ENCODE assay signal across 17 cellular contexts in genomic region chr2:109277414-109277813, GRCh38.
DNase-seq lines count a peak whose midpoint lies in the region; ATAC-seq, FAIRE-seq and TF ChIP-seq lines count a peak whose summit lies in the region.
"Had no signal": no experiment of that assay in that cellular context is flagged by ENCODE, and none has a peak within 500 bp of the region (broad histone marks: within the 10 kb centered on the region; RNA-seq: fewer than 3 reads in every experiment).

No MANE protein-coding gene starts in this region.

- ATAC-seq in left ventricle myocardium superior (no peak), heart right ventricle (no peak), K562 (peak; percentile 32; the same call in 2 of the 3 replicates), HG03521 (IDR thresholded peaks at IDR 0.05; ENCODE audit: unreplicated experiment) (no peak), HG03045 (IDR thresholded peaks at IDR 0.05; ENCODE audit: unreplicated experiment) (no peak)
- ATAC-seq: GM12878, GM23338, HepG2 had no signal

- no peak overlapping the region for H3K4me2 ChIP-seq in K562 (ENCODE audit: insufficient read depth, low read length)
- H3K4me2 ChIP-seq: GM23338 had no signal

- WGBS in heart right ventricle, 2 donors = 85 to 87% methylated on average over 12 of the region's 12 CpGs
- WGBS in K562 (ENCODE audit: insufficient coverage, low coverage, missing lambda C conversion rate) = 4% methylated on average over 12 of the region's 12 CpGs

- H3K9ac ChIP-seq in K562 (ENCODE audit: insufficient read depth in 1 of 2, low read depth in 2 of 2, low read length in 2 of 2) = no peak overlapping the region
- H3K9ac ChIP-seq: BLaER1 treated with 17β-estradiol and CSF1 and Interleukin-3, amounts not matched to agents 10 nM and 100 nM had no signal

- DNase-seq in left ventricle myocardium superior (peak; percentile 6), heart right ventricle (no peak), K562 (ENCODE audit: extremely low read depth in 1 of 4, low spot score in 3 of 4) (peak in 1 of 4 experiments; percentile 4), osteocyte (ENCODE audit: extremely low spot score, unreplicated experiment) (no peak), dorsolateral prefrontal cortex (no peak)
- DNase-seq: ACHN; CD4-positive, CD25-positive, alpha-beta regulatory T cell; DMS53; H7 had no signal

- H3K27ac Mint-ChIP-seq in osteocyte (ENCODE audit: unreplicated experiment) = peak overlapping the region; percentile 32
- H3K27ac Mint-ChIP-seq: GM23338 had no signal

- no peak overlapping the region for H3K4me3 ChIP-seq in heart right ventricle
- H3K4me3 ChIP-seq in K562 = no peak overlapping the region
- no peak overlapping the region for H3K4me3 ChIP-seq in dorsolateral prefrontal cortex
- H3K4me3 ChIP-seq: BLaER1 treated with 17β-estradiol and CSF1 and Interleukin-3, amounts not matched to agents 10 nM and 100 nM; GM12878; GM23338 had no signal

- in situ Hi-C loops in K562 (cut with MboI) = no loop called here

- no peak for FAIRE-seq in K562 (lab: Jason Lieb, UNC)
- FAIRE-seq: GM12878, GM18507, HepG2, HTR-8/SVneo had no signal

- TF ChIP-seq POLR2A in K562 (conservative IDR thresholded peaks at IDR 0.05) = no peak

- CTCF ChIA-PET in K562 (lab: Yijun Ruan, JAX; ENCODE audit: low intra/inter-chr PET ratio) = no interaction called here

- BruUV-seq in K562 (replicated peaks; lab: Mats Ljungman, UMichigan) = no TSS peak

- H3K36me3 ChIP-seq in heart right ventricle (no peaks in the 10 kb centered on the region), K562 (ENCODE audit: control insufficient read depth, insufficient read depth, low read length) (no peaks in the 10 kb centered on the region)

- H3K36me3 Mint-ChIP-seq in osteocyte (ENCODE audit: unreplicated experiment) = no peaks in the 10 kb centered on the region
- H3K36me3 Mint-ChIP-seq: CD4-positive, CD25-positive, alpha-beta regulatory T cell had no signal

- no peak for TF ChIP-seq EP300 in K562 (IDR thresholded peaks at IDR 0.05; ENCODE audit: low read length)

- TF ChIP-seq CTCF in heart right ventricle (IDR thresholded peaks at IDR 0.05) = no peak
- no peak for TF ChIP-seq CTCF in K562 (IDR thresholded peaks at IDR 0.05 in 2 of 3, conservative IDR thresholded peaks at IDR 0.05 in 1 of 3; ENCODE audit: insufficient read depth in 2 of 3, low read depth in 1 of 3, low read length in 3 of 3)
- no peak for TF ChIP-seq CTCF in osteocyte (IDR thresholded peaks at IDR 0.05)
- TF ChIP-seq CTCF in dorsolateral prefrontal cortex (IDR thresholded peaks at IDR 0.05 in 54 of 56, conservative IDR thresholded peaks at IDR 0.05 in 2 of 56; ENCODE audit: low read depth in 1 of 56, partially characterized antibody in 56 of 56) = no peak

- H3K27ac ChIP-seq in heart right ventricle = no peak overlapping the region
- no peak overlapping the region for H3K27ac ChIP-seq in K562 (ENCODE audit: extremely low read depth, low read depth, low read length)
- H3K27ac ChIP-seq in dorsolateral prefrontal cortex = no peak overlapping the region

- H4K20me1 ChIP-seq in K562 (replicated peaks; ENCODE audit: control insufficient read depth, insufficient read depth, low read length) = no peaks in the 10 kb centered on the region; the same call in 1 of the 2 replicates

- H3K4me1 ChIP-seq in heart right ventricle (peaks cover 0 to 23% (median 8%) of the 10 kb centered on the region in 9 donors), K562 (replicated peaks in 1 of 2; ENCODE audit: control insufficient read depth in 2 of 2, insufficient read depth in 2 of 2, low read length in 2 of 2) (peaks cover 0 to 12% of the 10 kb centered on the region in 2 experiments; a peak in 3 of 5 replicates)

- no peaks in the 10 kb centered on the region for H3K79me2 ChIP-seq in K562 (ENCODE audit: control insufficient read depth, insufficient read depth, low read length)

- H3K27me3 ChIP-seq in heart right ventricle = no peaks in the 10 kb centered on the region
- peaks cover 7 to 51% of the 10 kb centered on the region in 2 experiments; a peak in 3 of 5 replicates for H3K27me3 ChIP-seq in K562 (ENCODE audit: control insufficient read depth in 2 of 2, insufficient read depth in 2 of 2, low read length in 2 of 2)
- H3K27me3 ChIP-seq in dorsolateral prefrontal cortex = no peaks in the 10 kb centered on the region
- H3K27me3 ChIP-seq: BLaER1 treated with 17β-estradiol and CSF1 and Interleukin-3, amounts not matched to agents 10 nM and 100 nM had no signal

- intact Hi-C loops in left ventricle myocardium superior (cut with micrococcal nuclease) = no loop called here
- intact Hi-C loops in heart right ventricle (cut with DNase I) = loop anchor here in 2 of 10 donors (10.0 kb wide), 2 partner anchors 47 to 73 kb away; no protein-coding TSS in a partner anchor
- intact Hi-C loops in K562 (cut with micrococcal nuclease) = no loop called here
- intact Hi-C loops in dorsolateral prefrontal cortex (cut with DNase I) = no loop called here

- no peaks in the 10 kb centered on the region for H3K9me3 Mint-ChIP-seq in osteocyte (ENCODE audit: unreplicated experiment)
- H3K9me3 Mint-ChIP-seq: CD4-positive, CD25-positive, alpha-beta regulatory T cell; GM23338 had no signal

- H2AFZ ChIP-seq in K562 (ENCODE audit: low read depth, low read length) = no peak overlapping the region
- H2AFZ ChIP-seq: GM23338 had no signal

- H3K4me1 Mint-ChIP-seq in osteocyte (ENCODE audit: unreplicated experiment) = peaks cover 73% of the 10 kb centered on the region

- no peak for TF ChIP-seq RAD21 in K562 (CRISPR knock-in tag; conservative IDR thresholded peaks at IDR 0.05 in 1 of 2, IDR thresholded peaks at IDR 0.05 in 1 of 2)

- no peak overlapping the region for H3K4me3 Mint-ChIP-seq in osteocyte (ENCODE audit: unreplicated experiment)
- H3K4me3 Mint-ChIP-seq: CD4-positive, CD25-positive, alpha-beta regulatory T cell; GM23338 had no signal

- no peaks in the 10 kb centered on the region for H3K9me3 ChIP-seq in heart right ventricle
- H3K9me3 ChIP-seq in K562 (replicated peaks; ENCODE audit: control insufficient read depth, insufficient read depth, low read depth, low read length) = no peaks in the 10 kb centered on the region
- H3K9me3 ChIP-seq: BLaER1 treated with 17β-estradiol and CSF1 and Interleukin-3, amounts not matched to agents 10 nM and 100 nM had no signal

- no peaks in the 10 kb centered on the region for H3K9me1 ChIP-seq in K562 (ENCODE audit: control insufficient read depth, insufficient read depth, low read length)

- no peaks in the 10 kb centered on the region for H3K27me3 Mint-ChIP-seq in osteocyte (ENCODE audit: unreplicated experiment)

- POLR2A ChIA-PET in K562 (lab: Yijun Ruan, JAX) = no interaction called here

TF ChIP-seq in K562, 482 proteins besides CTCF, POLR2A, EP300 and RAD21:
- 0 out of 2 replicates have a peak, but pooled peaks have one; percentile 31 for TF ChIP-seq MECOM (CRISPR knock-in tag; IDR thresholded peaks at IDR 0.05)
- peak; percentile 61 for TF ChIP-seq CXXC5 (CRISPR knock-in tag; IDR thresholded peaks at IDR 0.05)
- TF ChIP-seq ZNF175 (CRISPR knock-in tag; IDR thresholded peaks at IDR 0.05; ENCODE audit: low read depth) = peak; percentile 50; the same call in 1 of the 2 replicates
- peak; percentile 33 for TF ChIP-seq HNRNPLL (IDR thresholded peaks at IDR 0.05; ENCODE audit: low read depth, low read length, poor library complexity, severe bottlenecking)
- no peak for TF ChIP-seq HDAC3 (IDR thresholded peaks at IDR 0.05; ENCODE audit: borderline replicate concordance, partially characterized antibody)
- peak; percentile 32; the same call in 1 of the 2 replicates for TF ChIP-seq CREM (IDR thresholded peaks at IDR 0.05; ENCODE audit: low read depth)
- TF ChIP-seq ATF1 (CRISPR knock-in tag; IDR thresholded peaks at IDR 0.05) = no peak
- TF ChIP-seq ATF1 (tag; IDR thresholded peaks at IDR 0.05) = peak; percentile 18; the same call in 1 of the 2 replicates
- peak; percentile 27 to 46; a peak in 2 of 4 replicates for TF ChIP-seq NRF1 (conservative IDR thresholded peaks at IDR 0.05 in 1 of 2, IDR thresholded peaks at IDR 0.05 in 1 of 2)
- no peak for TF ChIP-seq MAFF (IDR thresholded peaks at IDR 0.05; ENCODE audit: low read length)
- TF ChIP-seq MTA1 (IDR thresholded peaks at IDR 0.05; ENCODE audit: borderline replicate concordance) = no peak
- peak; percentile 60; the same call in 1 of the 2 replicates for TF ChIP-seq L3MBTL2 (IDR thresholded peaks at IDR 0.05)
- no peak for TF ChIP-seq ZFP1 (CRISPR knock-in tag; IDR thresholded peaks at IDR 0.05)
- 0 out of 2 replicates have a peak, but pooled peaks have one; percentile 12 for TF ChIP-seq ZKSCAN3 (CRISPR knock-in tag; IDR thresholded peaks at IDR 0.05)
- TF ChIP-seq ZNF584 (CRISPR knock-in tag; IDR thresholded peaks at IDR 0.05; ENCODE audit: low read depth) = 0 out of 2 replicates have a peak, but pooled peaks have one; percentile 30
- no peak for TF ChIP-seq NR2C1 (IDR thresholded peaks at IDR 0.05)
- TF ChIP-seq NR2C1 (tag; IDR thresholded peaks at IDR 0.05) = no peak
